ENCODE assay signal across 8 cellular contexts in the genomic region with DNA sequence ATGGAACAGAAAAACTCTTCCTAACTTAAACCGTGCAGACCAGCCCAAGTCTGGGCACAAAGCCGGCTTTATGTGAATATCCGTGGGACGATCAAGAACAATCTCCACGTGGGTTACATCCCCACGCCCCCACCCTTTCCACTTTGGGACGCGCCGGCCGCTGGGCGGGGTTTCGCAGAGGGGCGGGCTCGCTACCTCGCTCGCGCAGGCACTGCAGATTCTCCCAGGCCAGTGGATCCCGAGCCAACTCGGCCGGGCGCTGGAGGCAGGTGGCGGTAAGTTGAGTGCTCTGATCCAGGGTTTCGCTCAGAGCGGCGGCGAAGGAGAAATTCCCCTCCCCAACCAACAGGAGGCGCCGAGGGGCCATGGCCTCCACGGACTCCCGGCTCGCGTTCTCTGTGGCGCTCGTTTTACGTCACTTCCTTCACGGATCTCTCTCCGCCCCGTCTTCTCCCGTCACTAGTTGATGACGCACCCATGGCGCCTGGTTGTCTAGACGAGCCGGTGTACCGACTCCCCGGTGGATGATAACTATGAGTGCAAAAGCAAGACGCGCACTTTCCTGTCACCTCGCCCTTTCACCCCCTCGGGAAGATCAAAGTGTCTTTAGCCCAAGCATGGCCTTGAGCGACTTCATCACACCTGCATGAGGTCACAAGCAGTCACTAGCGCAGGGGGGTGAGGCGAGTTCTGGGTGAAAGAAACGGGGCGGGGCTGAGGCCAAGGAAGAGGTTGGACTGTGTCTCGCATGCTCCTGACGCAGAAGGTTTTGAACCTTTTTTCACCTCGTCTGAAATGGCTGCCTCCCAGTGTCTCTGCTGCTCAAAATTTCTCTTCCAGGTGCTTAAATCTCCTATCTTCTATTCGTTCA. TPM values are rescaled to one million over a fixed set of nuclear protein-coding genes. Genes with fewer than 3 reads are reported as not detected.
DNase-seq lines count a peak whose midpoint lies in the region; ATAC-seq, FAIRE-seq and TF ChIP-seq lines count a peak whose summit lies in the region.

CFAP68 (plus strand) TSS at position 776 of the 871 bp plus-strand sequence; CDS start at position 796, 20 bp downstream.
A gene with protein sequence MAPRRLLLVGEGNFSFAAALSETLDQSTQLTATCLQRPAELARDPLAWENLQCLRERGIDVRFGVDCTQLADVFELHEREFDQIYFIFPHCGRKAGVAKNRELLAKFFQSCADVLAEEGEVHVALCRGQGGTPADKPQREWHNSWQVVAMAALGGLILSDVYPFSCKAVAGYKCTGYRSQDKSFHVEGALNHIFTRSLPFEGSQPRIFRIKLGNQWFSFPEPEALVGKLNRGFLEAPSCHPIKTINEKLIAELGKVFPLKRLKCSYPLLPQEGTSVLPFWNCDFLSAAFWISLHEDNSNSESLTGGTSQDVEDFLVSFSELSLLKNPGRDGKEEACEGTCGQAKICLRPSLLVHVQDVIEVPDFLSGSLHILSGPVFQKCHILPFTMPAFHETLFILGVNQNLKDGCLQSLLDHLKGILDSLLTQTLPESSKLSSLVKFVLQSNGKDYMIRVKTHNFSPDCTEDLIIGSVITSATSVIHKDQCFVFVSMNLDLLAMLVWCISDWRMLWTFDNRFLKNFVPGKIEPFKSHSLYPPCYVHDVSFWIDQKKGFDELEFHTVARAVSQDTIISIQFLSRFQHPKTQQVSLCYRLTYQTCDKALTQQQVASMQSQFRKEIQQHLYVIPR (minus strand): TSS at position 400 of the 871 bp plus-strand sequence. CDS start 33 bp downstream, at position 367.

- H4K20me1 ChIP-seq in BLaER1 treated with 17β-estradiol and CSF1 and Interleukin-3, amounts not matched to agents 10 nM and 100 nM, result no peaks in the 10 kb centered on the region

- H3K27me3 ChIP-seq in BLaER1 treated with 17β-estradiol and CSF1 and Interleukin-3, amounts not matched to agents 10 nM and 100 nM, result no peaks in the 10 kb centered on the region
- H3K27me3 ChIP-seq in colonic mucosa, result no peaks in the 10 kb centered on the region
- no peaks in the 10 kb centered on the region for H3K27me3 ChIP-seq in layer of hippocampus (ENCODE audit: control insufficient read depth, insufficient read depth, low read length)

- peak within 1 kb of the TSS; percentile 78 to 94 (median 87) for H3K4me2 ChIP-seq in BLaER1 treated with 17β-estradiol and CSF1 and Interleukin-3, amounts not matched to agents 10 nM and 100 nM

- ATAC-seq in HG03457 (IDR thresholded peaks at IDR 0.05; ENCODE audit: unreplicated experiment), result peak; percentile 79

- peak within 1 kb of the TSS; percentile 72 to 89 (median 83) for H3K9ac ChIP-seq in BLaER1 treated with 17β-estradiol and CSF1 and Interleukin-3, amounts not matched to agents 10 nM and 100 nM
- peak within 1 kb of the TSS; percentile 72 to 86 for H3K9ac ChIP-seq in colonic mucosa (ENCODE audit: low read depth in 2 of 2, low read length in 2 of 2)

- H3K36me3 ChIP-seq in BLaER1 treated with 17β-estradiol and CSF1 and Interleukin-3, amounts not matched to agents 10 nM and 100 nM, result peaks cover 0 to 21% (median 12%) of the 10 kb centered on the region in 11 experiments; a peak in 13 of 22 replicates
- no peaks in the 10 kb centered on the region for H3K36me3 ChIP-seq in colonic mucosa

- H3K4me3 ChIP-seq in BLaER1 treated with 17β-estradiol and CSF1 and Interleukin-3, amounts not matched to agents 10 nM and 100 nM, result peak within 1 kb of the TSS; percentile 66 to 81 (median 72)
- peak within 1 kb of the TSS; percentile 52 for H3K4me3 ChIP-seq in colonic mucosa

- peak; percentile 94 for TF ChIP-seq CTCF in colonic mucosa (IDR thresholded peaks at IDR 0.05)

- peaks cover 8 to 36% (median 16%) of the 10 kb centered on the region in 10 experiments for H3K4me1 ChIP-seq in BLaER1 treated with 17β-estradiol and CSF1 and Interleukin-3, amounts not matched to agents 10 nM and 100 nM
- H3K4me1 ChIP-seq in colonic mucosa, result no peaks in the 10 kb centered on the region

- FAIRE-seq in GM19239 (lab: Jason Lieb, UNC), result peak; percentile 96

- peak within 1 kb of the TSS; percentile 73 to 99 (median 83) for H3K27ac ChIP-seq in BLaER1 treated with 17β-estradiol and CSF1 and Interleukin-3, amounts not matched to agents 10 nM and 100 nM
- peak within 1 kb of the TSS; percentile 91 for H3K27ac ChIP-seq in colonic mucosa
- peak within 1 kb of the TSS; percentile 96 for H3K27ac ChIP-seq in layer of hippocampus (ENCODE audit: low read depth, low read length)

- DNase-seq in GM19239 (ENCODE audit: insufficient read length, low spot score), result peak; percentile 86
- DNase-seq in NCI-H524 (lab: John Stamatoyannopoulos, UW), result peak; percentile 97 to 98
- peak; percentile 96 for DNase-seq in activated CD4-positive, alpha-beta T cell treated with anti-CD3 and anti-CD28 coated beads for 48 hours
- DNase-seq in colonic mucosa, result peak; percentile 98
- DNase-seq in stimulated activated CD4-positive, alpha-beta T cell treated with anti-CD3 and anti-CD28 coated beads, Interleukin-1b, Interleukin-23, amount 100 ng/mL, for 4 hours (ENCODE audit: low read depth in 2 of 2), result peak; percentile 83 to 90

- H3K9me3 ChIP-seq in BLaER1 treated with 17β-estradiol and CSF1 and Interleukin-3, amounts not matched to agents 10 nM and 100 nM (replicated peaks in 1 of 11), result no peaks in the 10 kb centered on the region
- H3K9me3 ChIP-seq in colonic mucosa, result no peaks in the 10 kb centered on the region

- intact Hi-C loops in colonic mucosa (cut with DNase I), result loop anchor here (5.0 kb wide), 1 partner anchor 98 kb away; no protein-coding TSS in a partner anchor

RNA-seq across cellular contexts. Expression of gene CFAP68, which starts in this region (rescaled TPM):
- 10 to 100 TPM; 18.8 to 20.0 TPM for total RNA-seq in colonic mucosa

RNA-seq across cellular contexts. Expression of the second gene that starts in this region (rescaled TPM):
- 1 to 10 TPM; 1.6 to 2.1 TPM for total RNA-seq in colonic mucosa

Comparison
In these comparisons a context has a peak if more than half of its experiments do, and no peak if none do; other contexts are left out.
1. Peak in every context shown above with its lines: DNase-seq, ATAC-seq, H3K4me3 ChIP-seq and H3K27ac ChIP-seq.